In genomic region chr6:3011158-3011557, GRCh38 we compare ENCODE assay signal across 1 cellular context.
TF ChIP-seq lines count a peak whose summit lies in the region.

No MANE protein-coding gene starts in this region.

TF ChIP-seq in K562, 482 proteins besides CTCF, POLR2A, EP300 and RAD21 (continued from another document):
- TF ChIP-seq ZBTB26 (CRISPR knock-in tag; IDR thresholded peaks at IDR 0.05) (no peak), MGA (IDR thresholded peaks at IDR 0.05) (0 out of 2 replicates have a peak, but pooled peaks have one; percentile 8), ZBTB33 (CRISPR knock-in tag; IDR thresholded peaks at IDR 0.05) (no peak), TFAP4 (CRISPR knock-in tag; IDR thresholded peaks at IDR 0.05; ENCODE audit: borderline replicate concordance) (no peak), CBX5 (IDR thresholded peaks at IDR 0.05; ENCODE audit: borderline replicate concordance, low read depth) (0 out of 2 replicates have a peak, but pooled peaks have one; percentile 8), ZKSCAN8 (CRISPR knock-in tag; IDR thresholded peaks at IDR 0.05) (no peak), ZNF280A (IDR thresholded peaks at IDR 0.05; ENCODE audit: low read depth, partially characterized antibody) (peak; percentile 74), KAT7 (CRISPR knock-in tag; IDR thresholded peaks at IDR 0.05; ENCODE audit: borderline replicate concordance) (no peak), CCNT2 (IDR thresholded peaks at IDR 0.05; ENCODE audit: borderline replicate concordance, extremely low read depth, insufficient read length, low read depth, low read length) (no peak)
